15 cellular contexts compared by ENCODE assay signal in genomic region chr3:194607592-194608386, GRCh38.
"Had no signal": no experiment of that assay in that cellular context is flagged by ENCODE, and none has a peak within 500 bp of the region (broad histone marks: within the 10 kb centered on the region; RNA-seq: fewer than 3 reads in every experiment).

No MANE protein-coding gene starts in this region.

- H3K27me3 ChIP-seq: ascending aorta, cardiac muscle cell, foreskin keratinocyte, sigmoid colon had no signal

- H3K4me3 Mint-ChIP-seq: activated naive CD8-positive, alpha-beta T cell treated with anti-CD3 and anti-CD28 coated beads, Interleukin-2, amount 50 U/mL, for 24 hours; nephron had no signal

- FAIRE-seq: colon, islet of Langerhans had no signal

- H3K36me3 ChIP-seq: cardiac muscle cell, sigmoid colon had no signal

- H3K9me3 ChIP-seq: ascending aorta, sigmoid colon had no signal

- H3K9me3 Mint-ChIP-seq: activated naive CD8-positive, alpha-beta T cell treated with anti-CD3 and anti-CD28 coated beads, Interleukin-2, amount 50 U/mL, for 24 hours; nephron had no signal

- H3K4me1 Mint-ChIP-seq: activated naive CD8-positive, alpha-beta T cell treated with anti-CD3 and anti-CD28 coated beads, Interleukin-2, amount 50 U/mL, for 24 hours had no signal

- DNase-seq: activated CD4-positive, alpha-beta T cell treated with anti-CD3 and anti-CD28 coated beads for 48 hours; activated naive CD4-positive, alpha-beta T cell treated with Interleukin-2 at 50 U/mL for 16 hours; activated naive CD8-positive, alpha-beta T cell treated with anti-CD3 and anti-CD28 coated beads, Interleukin-2, amount 50 U/mL, for 24 hours; foreskin keratinocyte; head of caudate nucleus; mesenchymal stem cell; sigmoid colon; stimulated activated naive CD4-positive, alpha-beta T cell treated with Interleukin-2 at 50 U/mL for 16 hours; T1000 had no signal

- H3K27me3 Mint-ChIP-seq: activated naive CD8-positive, alpha-beta T cell treated with anti-CD3 and anti-CD28 coated beads, Interleukin-2, amount 50 U/mL, for 24 hours had no signal

- H3K4me3 ChIP-seq: ascending aorta, cardiac muscle cell, sigmoid colon had no signal

- H3K4me1 ChIP-seq: ascending aorta, foreskin keratinocyte, sigmoid colon had no signal

- H3K27ac Mint-ChIP-seq: activated naive CD8-positive, alpha-beta T cell treated with anti-CD3 and anti-CD28 coated beads, Interleukin-2, amount 50 U/mL, for 24 hours; nephron had no signal

- ATAC-seq: activated naive CD8-positive, alpha-beta T cell treated with anti-CD3 and anti-CD28 coated beads, Interleukin-2, amount 50 U/mL, for 24 hours; foreskin keratinocyte; left lobe of liver had no signal

- H3K27ac ChIP-seq: ascending aorta, cardiac muscle cell, foreskin keratinocyte, sigmoid colon had no signal
